In genomic region chr16:12089492-12090161, GRCh38 we compare ENCODE assay signal across 8 cellular contexts.
A peak's percentile ranks its signal among the peaks of the same experiment; 100 is the strongest.
DNase-seq lines count a peak whose midpoint lies in the region; ATAC-seq lines count a peak whose summit lies in the region.

No MANE protein-coding gene starts in this region.

- peaks cover 40% of the 10 kb centered on the region for H3K4me1 Mint-ChIP-seq in activated CD4-positive, alpha-beta T cell treated with anti-CD3 and anti-CD28 coated beads for 36 hours

- H3K27me3 ChIP-seq in esophagus (ENCODE audit: control insufficient read depth in 1 of 2, insufficient read depth in 2 of 2, low read length in 2 of 2): no peaks in the 10 kb centered on the region
- no peaks in the 10 kb centered on the region for H3K27me3 ChIP-seq in aorta (ENCODE audit: control insufficient read depth in 1 of 2, insufficient read depth in 2 of 2, low read length in 1 of 2)

- peak overlapping the region; percentile 19 to 20 for H3K4me3 ChIP-seq in esophagus (ENCODE audit: low read depth in 1 of 2, low read length in 2 of 2)
- peak overlapping the region in 1 of 2 donors; percentile 1 for H3K4me3 ChIP-seq in aorta (ENCODE audit: low read length in 2 of 2)

- peak; percentile 38 for DNase-seq in EL
- DNase-seq in activated CD4-positive, alpha-beta T cell treated with anti-CD3 and anti-CD28 coated beads for 36 hours: peak; percentile 71
- peak; percentile 52 for DNase-seq in mucosa of gallbladder (ENCODE audit: low spot score)
- peak; percentile 65 to 81 for DNase-seq in aorta

- ATAC-seq in HG02938 (IDR thresholded peaks at IDR 0.05; ENCODE audit: unreplicated experiment) (peak; percentile 57), aorta (ENCODE audit: low FRiP score) (peak; percentile 67), GM19035 (IDR thresholded peaks at IDR 0.05; ENCODE audit: unreplicated experiment) (no peak), GM19463 (IDR thresholded peaks at IDR 0.05; ENCODE audit: unreplicated experiment) (no peak)
- peak; percentile 96 for ATAC-seq in activated CD4-positive, alpha-beta T cell treated with anti-CD3 and anti-CD28 coated beads for 36 hours

- H3K36me3 ChIP-seq in esophagus (ENCODE audit: control insufficient read depth in 2 of 2, insufficient read depth in 2 of 2, low read length in 1 of 2) (no peaks in the 10 kb centered on the region), aorta (ENCODE audit: control insufficient read depth in 1 of 2, insufficient read depth in 2 of 2, low read length in 1 of 2) (no peaks in the 10 kb centered on the region)

- H3K4me3 Mint-ChIP-seq in activated CD4-positive, alpha-beta T cell treated with anti-CD3 and anti-CD28 coated beads for 36 hours: peak overlapping the region; percentile 64

- H3K27me3 Mint-ChIP-seq in activated CD4-positive, alpha-beta T cell treated with anti-CD3 and anti-CD28 coated beads for 36 hours: no peaks in the 10 kb centered on the region

- CTCF ChIA-PET in activated CD4-positive, alpha-beta T cell treated with anti-CD3 and anti-CD28 coated beads for 36 hours (lab: Charles Lee): interaction anchor here (1.0 to 1.5 kb wide), 3 partner anchors 9 to 22 kb away, joined by 3 to 5 read pairs (median 3); no protein-coding TSS in a partner anchor

- H3K27ac ChIP-seq in esophagus (ENCODE audit: low read depth in 2 of 2, low read length in 1 of 2): peak overlapping the region; percentile 86 to 94
- no peak overlapping the region for H3K27ac ChIP-seq in aorta (ENCODE audit: low read depth in 1 of 2, low read length in 2 of 2)

- H3K9me3 ChIP-seq in esophagus (ENCODE audit: control insufficient read depth in 2 of 2, insufficient read depth in 1 of 2, low read depth in 1 of 2, low read length in 1 of 2): no peaks in the 10 kb centered on the region
- no peaks in the 10 kb centered on the region for H3K9me3 ChIP-seq in aorta (ENCODE audit: control insufficient read depth, low read length)

- peaks cover 4 to 20% of the 10 kb centered on the region in 2 donors for H3K4me1 ChIP-seq in esophagus (ENCODE audit: control insufficient read depth in 2 of 2, insufficient read depth in 2 of 2, low read length in 1 of 2)
- H3K4me1 ChIP-seq in aorta (ENCODE audit: control insufficient read depth in 1 of 2, insufficient read depth in 2 of 2, low read length in 2 of 2): no peaks in the 10 kb centered on the region

- WGBS in esophagus, 2 donors: 28 to 39% methylated on average over 24 of the region's 24 CpGs
- 20 to 22% methylated on average over 24 of the region's 24 CpGs for WGBS in aorta, 2 donors

- POLR2A ChIA-PET in activated CD4-positive, alpha-beta T cell treated with anti-CD3 and anti-CD28 coated beads for 36 hours (lab: Charles Lee): no interaction called here

- H3K9me3 Mint-ChIP-seq in activated CD4-positive, alpha-beta T cell treated with anti-CD3 and anti-CD28 coated beads for 36 hours (ENCODE audit: low read depth): no peaks in the 10 kb centered on the region

- intact Hi-C loops in activated CD4-positive, alpha-beta T cell treated with anti-CD3 and anti-CD28 coated beads for 36 hours (cut with DNase I, micrococcal nuclease): loop anchor here (2.0 to 10.0 kb wide), 4 partner anchors 235 to 728 kb away; no protein-coding TSS in a partner anchor
- intact Hi-C loops in aorta (cut with DNase I): loop anchor here in 1 of 2 donors (10.0 kb wide), 1 partner anchor 715 kb away; the partner anchor contains the start of gene CPPED1

- H3K27ac Mint-ChIP-seq in activated CD4-positive, alpha-beta T cell treated with anti-CD3 and anti-CD28 coated beads for 36 hours: peak overlapping the region; percentile 89

- H3K36me3 Mint-ChIP-seq in activated CD4-positive, alpha-beta T cell treated with anti-CD3 and anti-CD28 coated beads for 36 hours (ENCODE audit: low read depth): no peaks in the 10 kb centered on the region

Comparison
In these comparisons a context has a peak if more than half of its experiments do, and no peak if none do; other contexts are left out.
1. ATAC-seq: peak in HG02938 (single experiment), activated CD4-positive, alpha-beta T cell treated with anti-CD3 and anti-CD28 coated beads for 36 hours (single experiment) and aorta (single experiment); none in GM19035 (single experiment) and GM19463 (single experiment).
2. H3K27ac ChIP-seq: peak in esophagus (2 of 2); none in aorta (0 of 2).
3. Peak in every context shown above with its lines, with median percentiles within 50 percentile points of each other: DNase-seq.